ENCODE assay signal across 11 cellular contexts in genomic region chr9:130664191-130665028, GRCh38. TPM values are rescaled to one million over a fixed set of nuclear protein-coding genes. Genes with fewer than 3 reads are reported as not detected.
A peak's percentile ranks its signal among the peaks of the same experiment; 100 is the strongest.
DNase-seq lines count a peak whose midpoint lies in the region; ATAC-seq and TF ChIP-seq lines count a peak whose summit lies in the region.
"Had no signal": no experiment of that assay in that cellular context is flagged by ENCODE, and none has a peak within 500 bp of the region (broad histone marks: within the 10 kb centered on the region; RNA-seq: fewer than 3 reads in every experiment).

Gene PRDM12, plus strand, starts transcription at chr9:130664594. Its CDS starts 60 bp downstream, at chr9:130664654.

- no peak within 1 kb of the TSS for H3K9ac ChIP-seq in rectal smooth muscle tissue (ENCODE audit: low read length)
- H3K9ac ChIP-seq: KMS-11 had no signal

- no peak within 1 kb of the TSS for H3K27ac ChIP-seq in rectal smooth muscle tissue (ENCODE audit: low read depth, low read length)
- H3K27ac ChIP-seq: KMS-11 had no signal

- no peaks in the 10 kb centered on the region for H3K36me3 ChIP-seq in rectal smooth muscle tissue (ENCODE audit: control insufficient read depth, insufficient read depth, low read length)

- H3K27me3 Mint-ChIP-seq in endothelial cell (ENCODE audit: unreplicated experiment), result peaks cover 25% of the 10 kb centered on the region

- H3K4me3 ChIP-seq in rectal smooth muscle tissue (ENCODE audit: low read length), result peak within 1 kb of the TSS; percentile 15

- no peak within 1 kb of the TSS for H3K27ac Mint-ChIP-seq in endothelial cell (ENCODE audit: unreplicated experiment)

- DNase-seq in activated CD4-positive, alpha-beta T cell treated with anti-CD3 and anti-CD28 coated beads for 48 hours, result peak; percentile 40
- DNase-seq in activated CD4-positive, alpha-beta T cell treated with anti-CD3 and anti-CD28 coated beads, Interleukin-2, amount 50 U/mL, for 4 hours, result no peak
- DNase-seq in NCI-H2171 treated with DMSO at 0.1 percent for 48 hours (lab: John Stamatoyannopoulos, UW) (peak; percentile 50), endothelial cell (ENCODE audit: low spot score) (no peak), GM20000 (ENCODE audit: low spot score) (no peak)
- no peak for DNase-seq in stimulated activated CD4-positive, alpha-beta T cell treated with anti-CD3 and anti-CD28 coated beads, Interleukin-4, amount 100 ng/mL, for 24 hours
- DNase-seq: OCI-M1 had no signal

- H3K4me1 ChIP-seq in rectal smooth muscle tissue (ENCODE audit: control insufficient read depth, insufficient read depth, low read length), result no peaks in the 10 kb centered on the region

- peaks cover 4% of the 10 kb centered on the region for H3K36me3 Mint-ChIP-seq in endothelial cell (ENCODE audit: low read depth, unreplicated experiment)

- ATAC-seq in GM21786 (IDR thresholded peaks at IDR 0.05; ENCODE audit: unreplicated experiment), result no peak

- H3K27me3 ChIP-seq in rectal smooth muscle tissue (ENCODE audit: control insufficient read depth, insufficient read depth, low read length), result peaks cover 58% of the 10 kb centered on the region

- H3K4me3 Mint-ChIP-seq in endothelial cell (ENCODE audit: unreplicated experiment), result peak within 1 kb of the TSS; percentile 59

- TF ChIP-seq CTCF in endothelial cell (IDR thresholded peaks at IDR 0.05; ENCODE audit: unreplicated experiment) (no peak), GM20000 (IDR thresholded peaks at IDR 0.05; ENCODE audit: extremely low read depth, missing control alignments) (no peak)

- H3K4me1 Mint-ChIP-seq in endothelial cell (ENCODE audit: unreplicated experiment), result peaks cover 2% of the 10 kb centered on the region

- H3K9me3 Mint-ChIP-seq in endothelial cell (ENCODE audit: unreplicated experiment), result no peaks in the 10 kb centered on the region

RNA-seq across cellular contexts. Expression of gene PRDM12, which starts in this region (rescaled TPM):
- total RNA-seq in endothelial cell (ENCODE audit: unreplicated experiment), result not detected
- total RNA-seq: liver had no signal

Comparison
In these comparisons a context has a peak if more than half of its experiments do, and no peak if none do; other contexts are left out.
1. DNase-seq: peak in activated CD4-positive, alpha-beta T cell treated with anti-CD3 and anti-CD28 coated beads for 48 hours (single experiment) and NCI-H2171 treated with DMSO at 0.1 percent for 48 hours (single experiment); none in activated CD4-positive, alpha-beta T cell treated with anti-CD3 and anti-CD28 coated beads, Interleukin-2, amount 50 U/mL, for 4 hours (0 of 2), endothelial cell (single experiment), stimulated activated CD4-positive, alpha-beta T cell treated with anti-CD3 and anti-CD28 coated beads, Interleukin-4, amount 100 ng/mL, for 24 hours (single experiment) and GM20000 (single experiment).